In genomic region chr6:163712569-163712966, GRCh38 we compare ENCODE assay signal across 11 cellular contexts.
DNase-seq lines count a peak whose midpoint lies in the region; ATAC-seq and TF ChIP-seq lines count a peak whose summit lies in the region.
"Had no signal": no experiment of that assay in that cellular context is flagged by ENCODE, and none has a peak within 500 bp of the region (broad histone marks: within the 10 kb centered on the region; RNA-seq: fewer than 3 reads in every experiment).

No MANE protein-coding gene starts in this region.

- intact Hi-C loops in dorsolateral prefrontal cortex (cut with DNase I), result no loop called here

- H3K4me3 ChIP-seq in dorsolateral prefrontal cortex (peak overlapping the region in 37 of 59 donors; percentile 3 to 59 (median 28)), neuronal stem cell (ENCODE audit: low read length in 2 of 2) (no peak overlapping the region)

- TF ChIP-seq CTCF in dorsolateral prefrontal cortex (IDR thresholded peaks at IDR 0.05 in 54 of 56, conservative IDR thresholded peaks at IDR 0.05 in 2 of 56; ENCODE audit: low read depth in 1 of 56, partially characterized antibody in 56 of 56), result no peak

- H3K4me2 ChIP-seq in neuronal stem cell (ENCODE audit: insufficient read depth, low read length, poor library complexity, severe bottlenecking), result no peak overlapping the region

- peak overlapping the region; percentile 82 for H4K91ac ChIP-seq in neuronal stem cell (ENCODE audit: low read depth, low read length, poor library complexity)

- H3K4ac ChIP-seq in neuronal stem cell (ENCODE audit: low read length), result no peak overlapping the region

- peak overlapping the region; percentile 25 for H3K18ac ChIP-seq in neuronal stem cell (ENCODE audit: low read length)

- DNase-seq in AG08395 (ENCODE audit: low spot score) (peak; percentile 24), Kasumi-1 (lab: John Stamatoyannopoulos, UW) (peak; percentile 83 to 88), dorsolateral prefrontal cortex (peak in 4 of 10 donors; percentile 28 to 70 (median 50)), neuronal stem cell (ENCODE audit: low spot score) (no peak), globus pallidus (ENCODE audit: low spot score) (no peak), SW 1271 (lab: John Stamatoyannopoulos, UW) (no peak)
- DNase-seq: activated T-cell treated with anti-CD3 and anti-CD28 coated beads, Interleukin-2, amount 50 U/mL, for 48 hours; NCI-H1694; stimulated activated CD4-positive, alpha-beta T cell treated with anti-CD3 and anti-CD28 coated beads, Interleukin-15, amount 100 ng/mL, for 24 hours had no signal

- no peak overlapping the region for H2BK15ac ChIP-seq in neuronal stem cell (ENCODE audit: low read length)

- no peak overlapping the region for H2AFZ ChIP-seq in neuronal stem cell (ENCODE audit: low read length)

- no peaks in the 10 kb centered on the region for H3K36me3 ChIP-seq in neuronal stem cell (replicated peaks in 1 of 2; ENCODE audit: control insufficient read depth in 2 of 2, insufficient read depth in 2 of 2, low read length in 2 of 2)

- no peak overlapping the region for H2BK5ac ChIP-seq in neuronal stem cell (ENCODE audit: low read length)

- ATAC-seq in HG02870 (IDR thresholded peaks at IDR 0.05; ENCODE audit: unreplicated experiment) (no peak), HG03135 (IDR thresholded peaks at IDR 0.05; ENCODE audit: unreplicated experiment) (no peak)

- no peak overlapping the region for H3K23ac ChIP-seq in neuronal stem cell (ENCODE audit: low read depth, low read length, poor library complexity)

- no peak overlapping the region for H2BK12ac ChIP-seq in neuronal stem cell (ENCODE audit: low read length)

- H2AK5ac ChIP-seq in neuronal stem cell (ENCODE audit: low read depth, low read length), result peak overlapping the region; percentile 52

- WGBS in neuronal stem cell (ENCODE audit: extremely low coverage in 2 of 2, insufficient read length in 2 of 2, insufficient replicate concordance in 1 of 2), 2 donors, result no CpG with 5 or more reads among the region's 8 CpGs

- no peaks in the 10 kb centered on the region for H3K9me3 ChIP-seq in neuronal stem cell (replicated peaks in 1 of 2; ENCODE audit: control insufficient read depth in 2 of 2, insufficient read depth in 1 of 2, low read depth in 1 of 2, low read length in 2 of 2)

- no peak overlapping the region for H3K14ac ChIP-seq in neuronal stem cell (ENCODE audit: low read length)

- H3K9ac ChIP-seq in neuronal stem cell (ENCODE audit: low read depth, low read length, poor library complexity), result no peak overlapping the region

- no peak overlapping the region for H2BK120ac ChIP-seq in neuronal stem cell (ENCODE audit: low read depth, low read length)

- no peak overlapping the region for H4K8ac ChIP-seq in neuronal stem cell (ENCODE audit: low read depth, low read length)

- H3K27me3 ChIP-seq in dorsolateral prefrontal cortex, result no peaks in the 10 kb centered on the region
- H3K27me3 ChIP-seq in neuronal stem cell (ENCODE audit: control insufficient read depth in 3 of 3, insufficient read depth in 3 of 3, low read depth in 1 of 3, low read length in 3 of 3), result no peaks in the 10 kb centered on the region

- H3K79me1 ChIP-seq in neuronal stem cell (ENCODE audit: low read depth, low read length), result no peaks in the 10 kb centered on the region

- peak overlapping the region in 51 of 59 donors; percentile 10 to 86 (median 67) for H3K27ac ChIP-seq in dorsolateral prefrontal cortex
- no peak overlapping the region for H3K27ac ChIP-seq in neuronal stem cell (replicated peaks; ENCODE audit: low read length)

- H3K4me1 ChIP-seq in neuronal stem cell (ENCODE audit: control insufficient read depth in 2 of 2, insufficient read depth in 1 of 2, low read depth in 1 of 2, low read length in 2 of 2), result peaks cover 2% of the 10 kb centered on the region in 2 donors

Comparison
In these comparisons a context has a peak if more than half of its experiments do, and no peak if none do; other contexts are left out.
1. DNase-seq: peak in AG08395 (single experiment) and Kasumi-1 (2 of 2); none in neuronal stem cell (single experiment), globus pallidus (single experiment) and SW 1271 (0 of 2).
2. H3K4me3 ChIP-seq: peak in dorsolateral prefrontal cortex (37 of 59); none in neuronal stem cell (0 of 2).